ENCODE assay signal across 19 cellular contexts in the genomic region with DNA sequence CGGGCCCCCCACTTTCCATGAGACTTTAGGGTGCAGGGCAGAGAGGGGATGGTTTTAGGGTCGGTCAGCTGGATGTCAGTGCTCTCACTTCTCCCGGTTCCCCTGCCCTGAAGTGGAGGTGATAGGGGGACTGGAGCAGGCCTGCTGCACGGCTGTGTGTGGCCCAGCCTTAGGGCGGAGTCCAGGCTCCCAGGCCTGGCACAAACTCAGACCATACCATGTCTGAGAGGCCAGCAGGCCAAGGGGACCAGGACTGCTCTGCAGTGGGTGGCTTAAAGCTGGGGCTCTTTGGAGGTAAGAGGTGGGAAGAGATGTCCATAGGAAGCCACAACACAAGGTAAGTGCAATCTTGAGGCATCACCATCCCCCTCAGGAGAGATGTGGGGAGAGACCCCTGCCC. TPM values are rescaled to one million over a fixed set of nuclear protein-coding genes. Genes with fewer than 3 reads are reported as not detected.
DNase-seq lines count a peak whose midpoint lies in the region; ATAC-seq and TF ChIP-seq lines count a peak whose summit lies in the region.
"Had no signal": no experiment of that assay in that cellular context is flagged by ENCODE, and none has a peak within 500 bp of the region (broad histone marks: within the 10 kb centered on the region; RNA-seq: fewer than 3 reads in every experiment).

No MANE protein-coding gene starts in this region.

- no peaks in the 10 kb centered on the region for H3F3A ChIP-seq in PC-3 (ENCODE audit: low read length, unreplicated experiment)

- POLR2A ChIA-PET in PC-3 (lab: Charles Lee; ENCODE audit: unreplicated experiment): no interaction called here

- BruUV-seq in PC-3 (replicated peaks; lab: Mats Ljungman, UMichigan): no TSS peak

- H3K27me3 ChIP-seq in muscle layer of colon (ENCODE audit: control insufficient read depth in 1 of 2, insufficient read depth in 2 of 2, low read length in 2 of 2) (no peaks in the 10 kb centered on the region), PC-3 (ENCODE audit: low read length) (no peaks in the 10 kb centered on the region)

- H3K9me2 ChIP-seq in PC-3 (replicated peaks; ENCODE audit: low read length): no peaks in the 10 kb centered on the region

- H3K9me3 ChIP-seq in muscle layer of colon (ENCODE audit: low read length) (no peaks in the 10 kb centered on the region), PC-3 (ENCODE audit: low read length) (no peaks in the 10 kb centered on the region)

- H3K36me3 Mint-ChIP-seq in activated naive CD4-positive, alpha-beta T cell treated with anti-CD3 and anti-CD28 coated beads, Interleukin-2, amount 50 U/mL, for 72 hours: peaks cover 5 to 17% of the 10 kb centered on the region in 2 donors

- DNase-seq in Right ventricle myocardium superior (no peak), cardiac septum (ENCODE audit: low spot score) (no peak), fibroblast of gingiva (ENCODE audit: low read depth) (peak; percentile 37), PC-3 (no peak)
- DNase-seq in activated naive CD4-positive, alpha-beta T cell treated with anti-CD3 and anti-CD28 coated beads, Interleukin-2, amount 50 U/mL, for 72 hours (ENCODE audit: low spot score in 2 of 2): no peak
- no peak for DNase-seq in activated CD4-positive, CD25-positive, alpha-beta regulatory T cell (lab: John Stamatoyannopoulos, UW)
- DNase-seq: activated CD8-positive, alpha-beta memory T cell treated with anti-CD3 and anti-CD28 coated beads, Interleukin-2, amount 50 U/mL, for 4 hours; activated naive CD4-positive, alpha-beta T cell treated with anti-CD3 and anti-CD28 coated beads, Interleukin-2, amount 10 ng/mL, durations not matched to agents 7 days and 5 days; effector memory CD8-positive, alpha-beta T cell; NCI-H1694 treated with DMSO at 0.1 percent for 48 hours; NCI-H510A treated with DMSO at 0.1 percent for 48 hours; occipital lobe; T-helper 17 cell had no signal

- no peak for TF ChIP-seq CTCF in PC-3 (conservative IDR thresholded peaks at IDR 0.05; ENCODE audit: low read depth, low read length)

- H3K9me3 Mint-ChIP-seq in activated naive CD4-positive, alpha-beta T cell treated with anti-CD3 and anti-CD28 coated beads, Interleukin-2, amount 50 U/mL, for 72 hours: no peaks in the 10 kb centered on the region
- H3K9me3 Mint-ChIP-seq: activated naive CD4-positive, alpha-beta T cell treated with anti-CD3 and anti-CD28 coated beads, Interleukin-2, amount 10 ng/mL, durations not matched to agents 7 days and 5 days; effector memory CD8-positive, alpha-beta T cell had no signal

- peaks cover 19% of the 10 kb centered on the region for H3K4me1 ChIP-seq in muscle layer of colon (ENCODE audit: insufficient read depth, low read length)
- no peaks in the 10 kb centered on the region for H3K4me1 ChIP-seq in PC-3 (ENCODE audit: insufficient read depth, low read length)

- CTCF ChIA-PET in PC-3 (lab: Charles Lee): no interaction called here

- intact Hi-C loops in Right ventricle myocardium superior (cut with DNase I): no loop called here
- intact Hi-C loops in cardiac septum (cut with DNase I): no loop called here
- intact Hi-C loops in PC-3 (cut with micrococcal nuclease): no loop called here

- no peak overlapping the region for H3K4me2 ChIP-seq in PC-3 (ENCODE audit: low read length)

- ATAC-seq in Right ventricle myocardium superior (ENCODE audit: poor library complexity) (peak; percentile 56), HG02970 (IDR thresholded peaks at IDR 0.05; ENCODE audit: low FRiP score, unreplicated experiment) (no peak), PC-3 (no peak)
- no peak for ATAC-seq in activated naive CD4-positive, alpha-beta T cell treated with anti-CD3 and anti-CD28 coated beads, Interleukin-2, amount 50 U/mL, for 72 hours
- ATAC-seq: effector memory CD8-positive, alpha-beta T cell; T-helper 17 cell had no signal

- peaks cover 68% of the 10 kb centered on the region for H3K79me2 ChIP-seq in PC-3 (ENCODE audit: low read length)

- no peak overlapping the region for H3K9ac ChIP-seq in muscle layer of colon (ENCODE audit: low read length)
- no peak overlapping the region for H3K9ac ChIP-seq in PC-3 (ENCODE audit: low read length)

- H3K27ac ChIP-seq in muscle layer of colon (ENCODE audit: low read depth, low read length) (peak overlapping the region; percentile 12), PC-3 (ENCODE audit: low read length) (no peak overlapping the region)

- H3K36me3 ChIP-seq in muscle layer of colon (ENCODE audit: insufficient read depth, low read length): peaks cover 10% of the 10 kb centered on the region
- peaks cover 11% of the 10 kb centered on the region; the same call in 1 of the 2 replicates for H3K36me3 ChIP-seq in PC-3 (ENCODE audit: low read depth, low read length)

- H4K20me1 ChIP-seq in PC-3 (ENCODE audit: low read length): peaks cover 5% of the 10 kb centered on the region; the same call in 1 of the 2 replicates

- H2AFZ ChIP-seq in PC-3 (ENCODE audit: low read length): no peak overlapping the region

- H3K4me3 ChIP-seq in muscle layer of colon (ENCODE audit: low read depth in 1 of 2, low read length in 2 of 2) (peak overlapping the region in 1 of 2 donors; percentile 41), PC-3 (ENCODE audit: low read length) (no peak overlapping the region)

- H3K27ac Mint-ChIP-seq in activated naive CD4-positive, alpha-beta T cell treated with anti-CD3 and anti-CD28 coated beads, Interleukin-2, amount 50 U/mL, for 72 hours: no peak overlapping the region
- H3K27ac Mint-ChIP-seq: activated naive CD4-positive, alpha-beta T cell treated with anti-CD3 and anti-CD28 coated beads, Interleukin-2, amount 10 ng/mL, durations not matched to agents 7 days and 5 days; effector memory CD8-positive, alpha-beta T cell; T-helper 17 cell had no signal

RNA-seq across cellular contexts. Expression of a gene that starts 8.3 kb away (rescaled TPM):
- total RNA-seq in Right ventricle myocardium superior (4.0 TPM), cardiac septum (1.4 TPM), PC-3 (2014; rRNA removed) (35.7 and 38.1 TPM in 2 replicates)
- 10 to 100 TPM; 10.1 to 28.4 TPM for total RNA-seq in activated naive CD4-positive, alpha-beta T cell treated with anti-CD3 and anti-CD28 coated beads, Interleukin-2, amount 50 U/mL, for 72 hours

RNA-seq across cellular contexts. Expression of a gene that starts 22.7 kb away (rescaled TPM):
- 350 TPM for total RNA-seq in Right ventricle myocardium superior
- 400 TPM for total RNA-seq in cardiac septum
- total RNA-seq in activated naive CD4-positive, alpha-beta T cell treated with anti-CD3 and anti-CD28 coated beads, Interleukin-2, amount 50 U/mL, for 72 hours: not detected
- not detected in 2 replicates for total RNA-seq in PC-3 (2014; rRNA removed)
- total RNA-seq: bronchial epithelial cell, HT-29, M059J, RPMI7951, T-helper 17 cell had no signal

RNA-seq across cellular contexts. Expression of a gene that starts 51.3 kb away (rescaled TPM):
- 14.6 TPM for total RNA-seq in Right ventricle myocardium superior
- 31.4 TPM for total RNA-seq in cardiac septum
- total RNA-seq in activated naive CD4-positive, alpha-beta T cell treated with anti-CD3 and anti-CD28 coated beads, Interleukin-2, amount 50 U/mL, for 72 hours: under 1 TPM; 0.16 to 0.80 TPM
- 2.1 and 5.9 TPM in 2 replicates for total RNA-seq in PC-3 (2014; rRNA removed)

Comparison
In these comparisons a context has a peak if more than half of its experiments do, and no peak if none do; other contexts are left out.
1. RNA of a gene that starts 22.7 kb away (total RNA-seq): 400 TPM in cardiac septum (single experiment) and 350 TPM in Right ventricle myocardium superior (single experiment); not detected in activated naive CD4-positive, alpha-beta T cell treated with anti-CD3 and anti-CD28 coated beads, Interleukin-2, amount 50 U/mL, for 72 hours and not detected in PC-3; every median in the first group is over 100 times any median in the second.